22 cellular contexts compared by ENCODE assay signal in the genomic region with DNA sequence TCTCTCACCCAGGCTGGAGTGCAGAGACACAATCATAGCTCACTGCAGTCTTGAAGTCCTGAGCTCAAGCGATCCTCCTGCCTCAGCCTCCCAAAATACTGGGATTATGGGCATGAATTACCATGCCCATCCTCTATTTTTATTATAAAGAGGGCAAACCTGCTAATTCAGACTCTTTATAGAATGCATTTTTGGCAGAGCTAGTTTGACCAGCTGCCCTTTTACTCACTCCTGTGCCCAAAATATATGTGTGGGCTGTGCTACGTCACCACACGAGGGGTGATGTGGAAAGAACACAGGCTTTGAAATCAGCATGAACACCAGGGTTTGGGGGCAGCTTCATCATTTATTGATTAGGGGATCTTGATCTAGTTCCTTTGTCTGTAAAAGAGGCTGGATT.
"Had no signal": no experiment of that assay in that cellular context is flagged by ENCODE, and none has a peak within 500 bp of the region (broad histone marks: within the 10 kb centered on the region; RNA-seq: fewer than 3 reads in every experiment).

No MANE protein-coding gene starts in this region.

- H3K9me3 ChIP-seq: SJSA1 had no signal

- H3K27ac ChIP-seq: KMS-11, SJSA1, SK-N-MC had no signal

- H3K4me2 ChIP-seq: KMS-11 had no signal

- FAIRE-seq: RCC 7860 had no signal

- H3K27me3 ChIP-seq: SJSA1 had no signal

- H3K4me1 ChIP-seq: SJSA1 had no signal

- H3K9ac ChIP-seq: KMS-11 had no signal

- H3K4me3 ChIP-seq: SJSA1, SK-N-MC had no signal

- H3K36me3 ChIP-seq: SJSA1 had no signal

- DNase-seq: IMR-90, Kasumi-1, MM.1S, NCI-H1092 treated with DMSO at 0.1 percent for 48 hours, NCI-H1436, NCI-H187, NCI-H2029, NCI-H2081 treated with DMSO at 0.1 percent for 48 hours, NCI-H2171, NCI-H226, NCI-H446, NCI-H510A, NCI-H524 treated with DMSO at 0.1 percent for 48 hours, NCI-H69, NCI-H774, Right ventricle myocardium superior, RPMI8226, SIG-M5 had no signal
